18 cellular contexts compared by ENCODE assay signal in genomic region chr5:2817031-2817603, GRCh38.
"Had no signal": no experiment of that assay in that cellular context is flagged by ENCODE, and none has a peak within 500 bp of the region (broad histone marks: within the 10 kb centered on the region; RNA-seq: fewer than 3 reads in every experiment).

No MANE protein-coding gene starts in this region.

- DNase-seq: activated B cell treated with CpG ODN at 0.5 μM for 24 hours; activated CD4-positive, alpha-beta T cell treated with anti-CD3 and anti-CD28 coated beads, Interleukin-2, amount 10 ng/mL, durations not matched to agents 7 days and 5 days; activated CD8-positive, alpha-beta memory T cell treated with anti-CD3 and anti-CD28 coated beads for 24 hours; activated naive CD8-positive, alpha-beta T cell treated with anti-CD3 and anti-CD28 coated beads, Interleukin-2, amount 10 ng/mL, durations not matched to agents 7 days and 5 days; central memory CD4-positive, alpha-beta T cell; effector CD4-positive, alpha-beta T cell; esophagus squamous epithelium; kidney; left lung; mammary epithelial cell; stomach; testis; upper lobe of right lung had no signal

- H3K4me3 ChIP-seq: coronary artery, esophagus squamous epithelium, hepatocyte, left lung, neural progenitor cell, stomach, testis, upper lobe of right lung had no signal

- H3K4me3 Mint-ChIP-seq: activated B cell treated with CpG ODN at 0.5 μM for 24 hours; activated CD4-positive, alpha-beta T cell treated with anti-CD3 and anti-CD28 coated beads, Interleukin-2, amount 10 ng/mL, durations not matched to agents 7 days and 5 days; activated naive CD8-positive, alpha-beta T cell treated with anti-CD3 and anti-CD28 coated beads, Interleukin-2, amount 10 ng/mL, durations not matched to agents 7 days and 5 days; brain; neural progenitor cell had no signal

- H3K27ac ChIP-seq: coronary artery, esophagus squamous epithelium, hepatocyte, left lung, neural progenitor cell, stomach, testis, upper lobe of right lung had no signal

- H3K27me3 ChIP-seq: esophagus squamous epithelium, hepatocyte, left lung, neural progenitor cell, stomach, testis, upper lobe of right lung had no signal

- H3K27me3 Mint-ChIP-seq: activated B cell treated with CpG ODN at 0.5 μM for 24 hours; activated CD4-positive, alpha-beta T cell treated with anti-CD3 and anti-CD28 coated beads, Interleukin-2, amount 10 ng/mL, durations not matched to agents 7 days and 5 days; activated naive CD8-positive, alpha-beta T cell treated with anti-CD3 and anti-CD28 coated beads, Interleukin-2, amount 10 ng/mL, durations not matched to agents 7 days and 5 days had no signal

- H3K4me2 ChIP-seq: hepatocyte, neural progenitor cell had no signal

- H3K9ac ChIP-seq: neural progenitor cell had no signal

- H3K36me3 ChIP-seq: esophagus squamous epithelium, left lung, neural progenitor cell, stomach, upper lobe of right lung had no signal

- H3K36me3 Mint-ChIP-seq: activated naive CD8-positive, alpha-beta T cell treated with anti-CD3 and anti-CD28 coated beads, Interleukin-2, amount 10 ng/mL, durations not matched to agents 7 days and 5 days; brain; neural progenitor cell had no signal

- H3K4me1 ChIP-seq: esophagus squamous epithelium, left lung, neural progenitor cell, stomach, testis, upper lobe of right lung had no signal

- H3K4me1 Mint-ChIP-seq: activated B cell treated with CpG ODN at 0.5 μM for 24 hours; activated CD4-positive, alpha-beta T cell treated with anti-CD3 and anti-CD28 coated beads, Interleukin-2, amount 10 ng/mL, durations not matched to agents 7 days and 5 days; activated naive CD8-positive, alpha-beta T cell treated with anti-CD3 and anti-CD28 coated beads, Interleukin-2, amount 10 ng/mL, durations not matched to agents 7 days and 5 days; brain had no signal

- H3K9me3 ChIP-seq: esophagus squamous epithelium, left lung, stomach, testis, upper lobe of right lung had no signal

- ATAC-seq: left lung, sciatic nerve, upper lobe of right lung had no signal

- H3K27ac Mint-ChIP-seq: activated B cell treated with CpG ODN at 0.5 μM for 24 hours; activated CD4-positive, alpha-beta T cell treated with anti-CD3 and anti-CD28 coated beads, Interleukin-2, amount 10 ng/mL, durations not matched to agents 7 days and 5 days; activated naive CD8-positive, alpha-beta T cell treated with anti-CD3 and anti-CD28 coated beads, Interleukin-2, amount 10 ng/mL, durations not matched to agents 7 days and 5 days; brain; neural progenitor cell had no signal
